8 cellular contexts compared by ENCODE assay signal in the genomic region with DNA sequence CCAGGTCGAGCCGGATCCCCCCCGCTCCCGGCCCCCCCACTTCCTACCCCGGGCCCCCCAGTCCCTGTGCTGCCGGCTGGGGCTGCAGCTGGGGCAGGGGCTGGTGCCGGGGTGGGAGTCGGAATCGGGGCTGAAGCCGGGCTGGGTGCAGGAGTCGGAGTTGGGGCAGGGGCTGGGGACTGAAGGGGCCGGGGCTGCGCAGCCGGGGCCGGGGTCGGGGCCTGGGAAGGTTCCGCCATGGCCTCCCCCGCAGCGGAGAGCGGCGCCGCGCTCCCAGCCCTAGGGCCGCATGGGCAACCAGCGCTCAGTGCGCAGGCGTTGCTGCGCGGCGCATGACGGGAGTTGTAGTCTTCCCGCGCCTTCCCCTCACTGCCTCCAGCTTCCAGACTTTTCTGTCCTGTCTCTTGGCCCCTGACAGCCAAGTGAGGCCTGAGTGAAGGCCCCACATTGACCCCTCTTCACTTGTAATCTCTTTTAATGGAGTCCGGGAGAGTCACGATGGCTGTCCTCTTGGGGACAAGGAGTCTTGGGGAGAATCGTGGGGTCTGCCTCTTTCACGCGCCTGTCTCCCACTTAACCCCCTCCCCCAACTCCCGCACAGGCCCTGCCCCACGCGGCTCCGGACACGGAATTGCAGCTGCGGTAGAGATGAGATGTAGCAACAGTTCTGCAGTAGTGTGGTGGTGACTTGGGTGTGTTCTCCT. TPM values are rescaled to one million over a fixed set of nuclear protein-coding genes. Genes with fewer than 3 reads are reported as not detected.
A peak's percentile ranks its signal among the peaks of the same experiment; 100 is the strongest.
DNase-seq lines count a peak whose midpoint lies in the region; ATAC-seq, FAIRE-seq and TF ChIP-seq lines count a peak whose summit lies in the region.

Gene KAT2A (minus strand): TSS at position 302 of the 704 bp plus-strand sequence. CDS start 63 bp downstream, at position 239.

- H3K4me3 ChIP-seq in HAP-1 (peak within 1 kb of the TSS; percentile 41), K562 (peak within 1 kb of the TSS; percentile 66), iPS-11a (ENCODE audit: low read depth, low read length) (peak within 1 kb of the TSS; percentile 43), sigmoid colon (peak within 1 kb of the TSS; percentile 61 to 96 (median 78))

- BruUV-seq in K562 (replicated peaks; lab: Mats Ljungman, UMichigan), result no TSS peak

- H3K27ac ChIP-seq in K562 (ENCODE audit: extremely low read depth, low read depth, low read length) (peak within 1 kb of the TSS; percentile 67), sigmoid colon (peak within 1 kb of the TSS; percentile 45 to 76 (median 68))

- no peaks in the 10 kb centered on the region for H4K20me1 ChIP-seq in K562 (replicated peaks; ENCODE audit: control insufficient read depth, insufficient read depth, low read length)

- peaks cover 3% of the 10 kb centered on the region for H3K9me1 ChIP-seq in K562 (ENCODE audit: control insufficient read depth, insufficient read depth, low read length)

- CTCF ChIA-PET in K562 (lab: Yijun Ruan, JAX; ENCODE audit: low intra/inter-chr PET ratio), result interaction anchor here (0.6 kb wide), 1 partner anchor 102 kb away, joined by 3 read pairs; the partner anchor contains the start of gene NKIRAS2

- H2AFZ ChIP-seq in K562 (ENCODE audit: low read depth, low read length), result peak within 1 kb of the TSS; percentile 86

- TF ChIP-seq POLR2A in K562 (conservative IDR thresholded peaks at IDR 0.05) (peak; percentile 71), sigmoid colon (IDR thresholded peaks at IDR 0.05) (no peak)

- in situ Hi-C loops in HAP-1 (cut with MboI; ENCODE audit: low sequenced_read_pairs) (no loop called here), K562 (cut with MboI) (loop anchor here (25.0 kb wide), 1 partner anchor 384 kb away; the partner anchor contains the start of gene HAP1)

- DNase-seq in DMS79 (lab: John Stamatoyannopoulos, UW), result peak; percentile 48
- DNase-seq in HAP-1 (ENCODE audit: low spot score in 2 of 2), result peak; percentile 68 to 86
- peak; percentile 43 for DNase-seq in NCI-H146 treated with DMSO at 0.1 percent for 48 hours (lab: John Stamatoyannopoulos, UW; ENCODE audit: unreplicated experiment)
- DNase-seq in UCSD-AML1 (lab: John Stamatoyannopoulos, UW; ENCODE audit: unreplicated experiment), result peak; percentile 83
- DNase-seq in K562 (ENCODE audit: extremely low read depth in 1 of 4, low spot score in 3 of 4), result peak; percentile 92 to 95 (median 94)
- DNase-seq in sigmoid colon, result peak; percentile 91

- intact Hi-C loops in K562 (cut with micrococcal nuclease) (no loop called here), sigmoid colon (cut with DNase I) (no loop called here)

- TF ChIP-seq RAD21 in K562 (CRISPR knock-in tag; conservative IDR thresholded peaks at IDR 0.05 in 1 of 2, IDR thresholded peaks at IDR 0.05 in 1 of 2), result no peak

- 9% methylated on average over 35 of the region's 44 CpGs for WGBS in K562 (ENCODE audit: insufficient coverage, low coverage, missing lambda C conversion rate)
- WGBS in sigmoid colon, 2 donors, result 8% methylated on average over 44 of the region's 44 CpGs

- TF ChIP-seq EP300 in K562 (IDR thresholded peaks at IDR 0.05; ENCODE audit: low read length) (no peak), sigmoid colon (IDR thresholded peaks at IDR 0.05) (no peak)

- peaks cover 10% of the 10 kb centered on the region; the same call in 2 of the 3 replicates for H3K79me2 ChIP-seq in K562 (ENCODE audit: control insufficient read depth, insufficient read depth, low read length)

- H3K4me2 ChIP-seq in K562 (ENCODE audit: insufficient read depth, low read length), result peak within 1 kb of the TSS; percentile 74

- H3K36me3 ChIP-seq in HAP-1 (replicated peaks) (peaks cover 51% of the 10 kb centered on the region), K562 (ENCODE audit: control insufficient read depth, insufficient read depth, low read length) (peaks cover 59% of the 10 kb centered on the region; the same call in 2 of the 3 replicates), sigmoid colon (peaks cover 4 to 40% (median 16%) of the 10 kb centered on the region in 4 donors)

- H3K27me3 ChIP-seq in HAP-1 (ENCODE audit: low read depth), result no peaks in the 10 kb centered on the region
- no peaks in the 10 kb centered on the region for H3K27me3 ChIP-seq in K562 (ENCODE audit: control insufficient read depth in 2 of 2, insufficient read depth in 2 of 2, low read length in 2 of 2)
- no peaks in the 10 kb centered on the region for H3K27me3 ChIP-seq in sigmoid colon

- ATAC-seq in K562, result peak; percentile 97
- no peak for ATAC-seq in GM18870 (IDR thresholded peaks at IDR 0.05; ENCODE audit: unreplicated experiment)

- TF ChIP-seq CTCF in K562 (IDR thresholded peaks at IDR 0.05 in 2 of 3, conservative IDR thresholded peaks at IDR 0.05 in 1 of 3; ENCODE audit: insufficient read depth in 2 of 3, low read depth in 1 of 3, low read length in 3 of 3) (no peak), sigmoid colon (IDR thresholded peaks at IDR 0.05) (no peak)

- FAIRE-seq in K562 (lab: Jason Lieb, UNC), result peak; percentile 97

- peak within 1 kb of the TSS; percentile 9 to 89; a peak in 3 of 4 replicates for H3K9ac ChIP-seq in K562 (ENCODE audit: insufficient read depth in 1 of 2, low read depth in 2 of 2, low read length in 2 of 2)

- peaks cover 3% of the 10 kb centered on the region for H3K4me1 ChIP-seq in HAP-1
- H3K4me1 ChIP-seq in K562 (replicated peaks in 1 of 2; ENCODE audit: control insufficient read depth in 2 of 2, insufficient read depth in 2 of 2, low read length in 2 of 2), result peaks cover 13 to 47% of the 10 kb centered on the region in 2 experiments
- H3K4me1 ChIP-seq in sigmoid colon, result peaks cover 0 to 33% (median 28%) of the 10 kb centered on the region in 4 donors

- POLR2A ChIA-PET in K562 (lab: Yijun Ruan, JAX), result interaction anchor here (0.6 to 2.1 kb wide), 10 partner anchors 8 to 431 kb away, joined by 3 to 7 read pairs (median 4); partner anchors contain the start of gene DHX58

- H3K9me3 ChIP-seq in HAP-1, result no peaks in the 10 kb centered on the region
- H3K9me3 ChIP-seq in K562 (replicated peaks; ENCODE audit: control insufficient read depth, insufficient read depth, low read depth, low read length), result no peaks in the 10 kb centered on the region
- no peaks in the 10 kb centered on the region for H3K9me3 ChIP-seq in sigmoid colon

TF ChIP-seq in K562, 482 proteins besides CTCF, POLR2A, EP300 and RAD21 (continues in another document):
- TF ChIP-seq THAP12 (CRISPR knock-in tag; IDR thresholded peaks at IDR 0.05), result 0 out of 2 replicates have a peak, but pooled peaks have one; percentile 17
- TF ChIP-seq E2F6 (IDR thresholded peaks at IDR 0.05; ENCODE audit: borderline replicate concordance in 1 of 2, extremely low read depth in 1 of 2, insufficient read depth in 1 of 2, insufficient read length in 1 of 2, low read depth in 1 of 2, low read length in 1 of 2, poor library complexity in 1 of 2, severe bottlenecking in 1 of 2), result peak; percentile 71 to 77
- no peak for TF ChIP-seq NR2C2 (CRISPR knock-in tag; IDR thresholded peaks at IDR 0.05)
- TF ChIP-seq NR2C2 (tag; IDR thresholded peaks at IDR 0.05), result no peak; the same call in 1 of the 2 replicates
- no peak for TF ChIP-seq HDAC3 (IDR thresholded peaks at IDR 0.05; ENCODE audit: borderline replicate concordance, partially characterized antibody)
- TF ChIP-seq RBM14 (IDR thresholded peaks at IDR 0.05; ENCODE audit: borderline replicate concordance, insufficient read depth, low read depth, low read length), result no peak

RNA-seq across cellular contexts. Expression of gene KAT2A, which starts in this region (rescaled TPM):
- total RNA-seq in K562 (2011; cell fraction: chromatin; rRNA removed; ENCODE audit: low replicate concordance), result 97.5 and 216 TPM in 2 replicates
- 139 and 145 TPM in 2 replicates for total RNA-seq in K562 (2011; cell fraction: nucleolus; rRNA removed)
- 84.1 and 110 TPM in 2 replicates for total RNA-seq in K562 (2011; cell fraction: nucleoplasm; rRNA removed)
- 22.9 and 29.3 TPM in 2 replicates for total RNA-seq in K562 (2014; rRNA removed)
- 13.9 and 18.7 TPM in 2 replicates for total RNA-seq in K562 (2014; rRNA removed; fragmentation: Illumina TruSeq; extraction: Trizol)
- total RNA-seq in K562 (2015; rRNA removed; fragmentation: Illumina TruSeq; extraction: Trizol), result 31.9 and 32.8 TPM in 2 replicates
- total RNA-seq in K562 (2021), result 57.2 and 57.8 TPM in 2 replicates
- 64.6 and 64.7 TPM in 2 replicates for polyA plus RNA-seq in K562 (2011; rRNA removed)
- polyA plus RNA-seq in K562 (2011; cell fraction: cytosol; rRNA removed), result 26.0 and 41.1 TPM in 2 replicates
- 518 and 949 TPM in 2 replicates for polyA plus RNA-seq in K562 (2011; cell fraction: nucleus; rRNA removed)
- 43.2 and 57.4 TPM in 2 replicates for polyA plus RNA-seq in K562 (2012)
- 54.4 and 57.1 TPM in 2 replicates for polyA plus RNA-seq in K562 (2014; fragmentation: Illumina TruSeq; extraction: Trizol)
- 1 to 10 TPM; 1.5 to 4.9 TPM for polyA plus RNA-seq in K562 (2014; fragmentation: Nextera tagmentation; extraction: Ambion mirVana)
- 80.4 and 92.0 TPM in 2 replicates for polyA plus RNA-seq in K562 (2014; rRNA removed)
- polyA minus RNA-seq in K562 (2011; rRNA and poly(A)+ RNA removed), result 13.2 and 20.1 TPM in 2 replicates
- 13.4 and 13.8 TPM in 2 replicates for polyA minus RNA-seq in K562 (2011; cell fraction: cytosol; rRNA and poly(A)+ RNA removed)
- 44.7 and 47.8 TPM in 2 replicates for polyA minus RNA-seq in K562 (2011; cell fraction: nucleus; rRNA and poly(A)+ RNA removed)
- total RNA-seq in sigmoid colon, result 10 to 100 TPM; 20.0 to 95.8 (median 26.0) TPM
- 10 to 100 TPM in 1 of 3 donors, 1 to 10 TPM in 2; 6.9 to 45.2 (median 9.6) TPM for polyA plus RNA-seq in sigmoid colon

Comparison
In these comparisons a context has a peak if more than half of its experiments do, and no peak if none do; other contexts are left out.
1. DNase-seq: peak in every context shown above with its lines; median percentile 94 in K562; 91 in sigmoid colon; 83 in UCSD-AML1; 77 in HAP-1; 48 in DMS79; 43 in NCI-H146 treated with DMSO at 0.1 percent for 48 hours.